Comparison of ENCODE assay signal across 37 cellular contexts in the genomic region with DNA sequence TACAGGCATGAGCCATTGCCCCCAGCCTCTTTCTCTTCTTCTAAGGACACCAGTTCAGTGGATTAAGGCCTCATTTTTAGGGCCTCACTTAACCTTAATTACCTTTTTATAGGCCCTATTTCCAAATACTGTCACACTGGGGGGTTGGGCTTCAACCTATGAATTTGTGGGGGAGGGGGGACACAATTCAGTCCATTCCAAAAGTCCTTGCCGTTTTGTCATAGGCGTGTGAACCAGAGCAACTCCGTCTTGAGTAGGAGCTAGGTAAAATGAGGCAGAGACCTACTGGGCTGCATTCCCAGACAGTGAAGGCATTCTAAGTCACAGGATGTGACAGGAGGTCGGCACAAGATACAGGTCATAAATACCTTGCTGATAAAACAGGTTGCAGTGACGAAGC.
"Had no signal": no experiment of that assay in that cellular context is flagged by ENCODE, and none has a peak within 500 bp of the region (broad histone marks: within the 10 kb centered on the region; RNA-seq: fewer than 3 reads in every experiment).

No MANE protein-coding gene starts in this region.

- H3K36me3 Mint-ChIP-seq: activated CD8-positive, alpha-beta memory T cell treated with anti-CD3 and anti-CD28 coated beads, Interleukin-2, amount 10 ng/mL, durations not matched to agents 7 days and 5 days; activated naive CD8-positive, alpha-beta T cell had no signal

- H3K4me3 ChIP-seq: esophagus squamous epithelium had no signal

- H3K4me3 Mint-ChIP-seq: activated CD4-positive, alpha-beta T cell treated with anti-CD3 and anti-CD28 coated beads for 36 hours; activated CD4-positive, alpha-beta T cell treated with anti-CD3 and anti-CD28 coated beads, Interleukin-2, amount 10 ng/mL, durations not matched to agents 24 days and 14 days; activated CD8-positive, alpha-beta memory T cell treated with anti-CD3 and anti-CD28 coated beads, Interleukin-2, amount 10 ng/mL, durations not matched to agents 7 days and 5 days; activated CD8-positive, alpha-beta T cell treated with anti-CD3 and anti-CD28 coated beads for 36 hours; activated naive CD8-positive, alpha-beta T cell; activated T-cell treated with anti-CD3 and anti-CD28 coated beads, Interleukin-2, amount 50 U/mL, for 4 hours; activated T-helper 17 cell treated with anti-CD3 and anti-CD28 coated beads, Interleukin-2, amount 50 U/mL, for 72 hours; effector memory CD8-positive, alpha-beta T cell; T-helper 17 cell; T-helper 2 cell treated with Interferon-gamma antibody and Interleukin-4, amounts not matched to agents 5 μg/mL and 100 μg/mL, for 36 hours had no signal

- FAIRE-seq: astrocyte, bronchial epithelial cell, colon, endometrium, endothelial cell of umbilical vein, frontal cortex had no signal

- H3K4me1 Mint-ChIP-seq: activated CD4-positive, alpha-beta T cell treated with anti-CD3 and anti-CD28 coated beads for 36 hours; activated CD4-positive, alpha-beta T cell treated with anti-CD3 and anti-CD28 coated beads, Interleukin-2, amount 10 ng/mL, durations not matched to agents 24 days and 14 days; activated CD8-positive, alpha-beta memory T cell treated with anti-CD3 and anti-CD28 coated beads, Interleukin-2, amount 10 ng/mL, durations not matched to agents 7 days and 5 days; activated T-helper 17 cell treated with anti-CD3 and anti-CD28 coated beads, Interleukin-2, amount 50 U/mL, for 72 hours had no signal

- H3K9me3 Mint-ChIP-seq: activated CD4-positive, alpha-beta T cell treated with anti-CD3 and anti-CD28 coated beads, Interleukin-2, amount 10 ng/mL, durations not matched to agents 24 days and 14 days; activated CD8-positive, alpha-beta T cell treated with anti-CD3 and anti-CD28 coated beads for 36 hours; activated T-cell treated with anti-CD3 and anti-CD28 coated beads, Interleukin-2, amount 50 U/mL, for 4 hours; activated T-helper 17 cell treated with anti-CD3 and anti-CD28 coated beads, Interleukin-2, amount 50 U/mL, for 72 hours; effector memory CD8-positive, alpha-beta T cell; T-helper 2 cell treated with Interferon-gamma antibody and Interleukin-4, amounts not matched to agents 5 μg/mL and 100 μg/mL, for 36 hours had no signal

- H3K27ac ChIP-seq: brain microvascular endothelial cell, epithelial cell of prostate, esophagus squamous epithelium, WERI-Rb-1 had no signal

- H3K36me3 ChIP-seq: brain microvascular endothelial cell, esophagus squamous epithelium, WERI-Rb-1 had no signal

- H3K27ac Mint-ChIP-seq: activated CD4-positive, alpha-beta T cell treated with anti-CD3 and anti-CD28 coated beads for 36 hours; activated CD4-positive, alpha-beta T cell treated with anti-CD3 and anti-CD28 coated beads, Interleukin-2, amount 10 ng/mL, durations not matched to agents 24 days and 14 days; activated CD8-positive, alpha-beta memory T cell treated with anti-CD3 and anti-CD28 coated beads, Interleukin-2, amount 10 ng/mL, durations not matched to agents 7 days and 5 days; activated CD8-positive, alpha-beta T cell treated with anti-CD3 and anti-CD28 coated beads for 36 hours; activated naive CD8-positive, alpha-beta T cell; activated T-helper 17 cell treated with anti-CD3 and anti-CD28 coated beads, Interleukin-2, amount 50 U/mL, for 72 hours; effector memory CD8-positive, alpha-beta T cell; T-helper 17 cell; T-helper 2 cell treated with Interferon-gamma antibody and Interleukin-4, amounts not matched to agents 5 μg/mL and 100 μg/mL, for 36 hours had no signal

- H3K4me1 ChIP-seq: esophagus squamous epithelium had no signal

- H3K27me3 Mint-ChIP-seq: activated CD4-positive, alpha-beta T cell treated with anti-CD3 and anti-CD28 coated beads for 36 hours; activated CD8-positive, alpha-beta T cell treated with anti-CD3 and anti-CD28 coated beads for 36 hours; activated naive CD8-positive, alpha-beta T cell; activated T-helper 17 cell treated with anti-CD3 and anti-CD28 coated beads, Interleukin-2, amount 50 U/mL, for 72 hours; T-helper 17 cell had no signal

- H3K27me3 ChIP-seq: brain microvascular endothelial cell, esophagus squamous epithelium had no signal

- H3K9me3 ChIP-seq: esophagus squamous epithelium had no signal

- ATAC-seq: activated CD4-positive, alpha-beta T cell treated with anti-CD3 and anti-CD28 coated beads for 36 hours; activated CD8-positive, alpha-beta memory T cell treated with anti-CD3 and anti-CD28 coated beads, Interleukin-2, amount 10 ng/mL, durations not matched to agents 7 days and 5 days; activated CD8-positive, alpha-beta T cell treated with anti-CD3 and anti-CD28 coated beads for 36 hours; activated T-cell treated with anti-CD3 and anti-CD28 coated beads, Interleukin-2, amount 50 U/mL, for 4 hours; activated T-helper 17 cell treated with anti-CD3 and anti-CD28 coated beads, Interleukin-2, amount 50 U/mL, for 72 hours; effector memory CD8-positive, alpha-beta T cell; T-helper 17 cell had no signal

- DNase-seq: activated CD4-positive, alpha-beta T cell treated with anti-CD3 and anti-CD28 coated beads for 36 hours; activated CD4-positive, alpha-beta T cell treated with anti-CD3 and anti-CD28 coated beads, Interleukin-2, amount 10 ng/mL, durations not matched to agents 24 days and 14 days; activated CD4-positive, alpha-beta T cell treated with anti-CD3 and anti-CD28 coated beads, Interleukin-2, amount 50 U/mL, for 48 hours; activated CD4-positive, CD25-positive, alpha-beta regulatory T cell; activated CD4-positive, CD25-positive, alpha-beta regulatory T cell treated with anti-CD3 and anti-CD28 coated beads, Interleukin-2, amount 50 U/mL, for 72 hours; activated CD8-positive, alpha-beta memory T cell treated with anti-CD3 and anti-CD28 coated beads, Interleukin-2, amount 10 ng/mL, durations not matched to agents 7 days and 5 days; activated CD8-positive, alpha-beta memory T cell treated with anti-CD3 and anti-CD28 coated beads, Interleukin-2, amount 50 U/mL, for 4 hours; activated CD8-positive, alpha-beta T cell treated with anti-CD3 and anti-CD28 coated beads for 36 hours; activated effector memory CD4-positive, alpha-beta T cell treated with Interleukin-2 at 50 U/mL for 16 hours; activated gamma-delta T cell treated with Interleukin-2 at 50 U/mL for 16 hours; activated naive CD4-positive, alpha-beta T cell treated with anti-CD3 and anti-CD28 coated beads, Interleukin-2, amount 50 U/mL, for 16 hours; activated naive CD4-positive, alpha-beta T cell treated with Interleukin-2 at 50 U/mL for 16 hours; activated T-cell treated with anti-CD3 and anti-CD28 coated beads, Interleukin-2, amount 50 U/mL, for 4 hours; amniotic stem cell; anterior cingulate cortex; brain microvascular endothelial cell; caudate nucleus; cortex of kidney; dermis blood vessel endothelial cell; effector CD4-positive, alpha-beta T cell; effector memory CD8-positive, alpha-beta T cell; esophagus squamous epithelium; head of caudate nucleus; T-helper 1 cell; T-helper 17 cell; T1000; WERI-Rb-1 had no signal
